12 cellular contexts compared by ENCODE assay signal in genomic region chr5:151451626-151452520, GRCh38. TPM values are rescaled to one million over a fixed set of nuclear protein-coding genes. Genes with fewer than 3 reads are reported as not detected.
DNase-seq lines count a peak whose midpoint lies in the region; ATAC-seq and TF ChIP-seq lines count a peak whose summit lies in the region.
"Had no signal": no experiment of that assay in that cellular context is flagged by ENCODE, and none has a peak within 500 bp of the region (broad histone marks: within the 10 kb centered on the region; RNA-seq: fewer than 3 reads in every experiment).

No MANE protein-coding gene starts in this region.

- intact Hi-C loops in activated CD4-positive, alpha-beta T cell treated with anti-CD3 and anti-CD28 coated beads for 36 hours (cut with DNase I, micrococcal nuclease), result no loop called here
- intact Hi-C loops in tibial artery (cut with DNase I; ENCODE audit: low total_unique reads), result no loop called here

- in situ Hi-C loops in HAP-1 (cut with MboI; ENCODE audit: low sequenced_read_pairs), result no loop called here

- no peak overlapping the region for H3K4me3 Mint-ChIP-seq in activated CD4-positive, alpha-beta T cell treated with anti-CD3 and anti-CD28 coated beads for 36 hours
- H3K4me3 Mint-ChIP-seq: naive thymus-derived CD8-positive, alpha-beta T cell had no signal

- POLR2A ChIA-PET in activated CD4-positive, alpha-beta T cell treated with anti-CD3 and anti-CD28 coated beads for 36 hours (lab: Charles Lee), result no interaction called here

- H3K4me1 Mint-ChIP-seq in activated CD4-positive, alpha-beta T cell treated with anti-CD3 and anti-CD28 coated beads for 36 hours, result peaks cover 22% of the 10 kb centered on the region

- H3K79me2 ChIP-seq in osteoblast (ENCODE audit: insufficient read depth, low read length), result peaks cover 65% of the 10 kb centered on the region

- H3K9me3 ChIP-seq in HAP-1 (no peaks in the 10 kb centered on the region), osteoblast (ENCODE audit: low read depth, low read length) (no peaks in the 10 kb centered on the region), tibial artery (no peaks in the 10 kb centered on the region)

- peak overlapping the region; percentile 72 for H3K27ac ChIP-seq in osteoblast (ENCODE audit: low read depth, low read length)
- H3K27ac ChIP-seq in tibial artery, result no peak overlapping the region

- H3K9me3 Mint-ChIP-seq in activated CD4-positive, alpha-beta T cell treated with anti-CD3 and anti-CD28 coated beads for 36 hours (ENCODE audit: low read depth), result no peaks in the 10 kb centered on the region
- H3K9me3 Mint-ChIP-seq: brain; naive thymus-derived CD8-positive, alpha-beta T cell had no signal

- H3K36me3 ChIP-seq in HAP-1 (replicated peaks) (no peaks in the 10 kb centered on the region), osteoblast (ENCODE audit: insufficient read depth, low read length) (no peaks in the 10 kb centered on the region), tibial artery (no peaks in the 10 kb centered on the region)

- H3K4me2 ChIP-seq in osteoblast (ENCODE audit: insufficient read depth, low read length), result peak overlapping the region; percentile 8

- H3K27me3 Mint-ChIP-seq in activated CD4-positive, alpha-beta T cell treated with anti-CD3 and anti-CD28 coated beads for 36 hours, result no peaks in the 10 kb centered on the region
- H3K27me3 Mint-ChIP-seq: naive thymus-derived CD8-positive, alpha-beta T cell had no signal

- CTCF ChIA-PET in activated CD4-positive, alpha-beta T cell treated with anti-CD3 and anti-CD28 coated beads for 36 hours (lab: Charles Lee), result interaction anchor here (0.6 to 1.4 kb wide), 3 partner anchors 49 to 206 kb away, joined by 3 to 4 read pairs (median 3); no protein-coding TSS in a partner anchor

- peaks cover 20% of the 10 kb centered on the region for H3K4me1 ChIP-seq in HAP-1
- peaks cover 28% of the 10 kb centered on the region for H3K4me1 ChIP-seq in osteoblast (ENCODE audit: insufficient read depth, low read length)
- H3K4me1 ChIP-seq in tibial artery, result peaks cover 0 to 18% (median 9%) of the 10 kb centered on the region in 4 donors

- H3K4me3 ChIP-seq in HAP-1 (no peak overlapping the region), NB4 (ENCODE audit: low read depth, low read length) (no peak overlapping the region), osteoblast (ENCODE audit: insufficient read depth, low read length) (no peak overlapping the region), tibial artery (no peak overlapping the region)

- no peaks in the 10 kb centered on the region for H3K27me3 ChIP-seq in HAP-1 (ENCODE audit: low read depth)
- H3K27me3 ChIP-seq in osteoblast (ENCODE audit: insufficient read depth, low read length), result no peaks in the 10 kb centered on the region
- no peaks in the 10 kb centered on the region for H3K27me3 ChIP-seq in tibial artery

- TF ChIP-seq CTCF in NB4 (IDR thresholded peaks at IDR 0.05; ENCODE audit: low read depth, low read length), result no peak
- no peak for TF ChIP-seq CTCF in osteoblast (IDR thresholded peaks at IDR 0.05; ENCODE audit: extremely low read depth, low read depth, low read length)
- TF ChIP-seq CTCF in tibial artery (IDR thresholded peaks at IDR 0.05), result no peak

- no peaks in the 10 kb centered on the region for H3K36me3 Mint-ChIP-seq in activated CD4-positive, alpha-beta T cell treated with anti-CD3 and anti-CD28 coated beads for 36 hours (ENCODE audit: low read depth)
- H3K36me3 Mint-ChIP-seq: brain had no signal

- no peak overlapping the region for H3K27ac Mint-ChIP-seq in activated CD4-positive, alpha-beta T cell treated with anti-CD3 and anti-CD28 coated beads for 36 hours

- H4K20me1 ChIP-seq in osteoblast (ENCODE audit: insufficient read depth, low read length), result no peaks in the 10 kb centered on the region

- peak; percentile 57 to 60 for DNase-seq in HAP-1 (ENCODE audit: low spot score in 2 of 2)
- peak; percentile 34 for DNase-seq in NB4 (ENCODE audit: low read depth)
- peak; percentile 85 for DNase-seq in osteoblast (ENCODE audit: insufficient read length, low spot score, missing footprints)
- no peak for DNase-seq in DMS114 treated with DMSO at 0.1 percent for 48 hours (lab: John Stamatoyannopoulos, UW; ENCODE audit: unreplicated experiment)
- no peak for DNase-seq in activated CD4-positive, alpha-beta T cell treated with anti-CD3 and anti-CD28 coated beads for 36 hours
- no peak for DNase-seq in tibial artery
- DNase-seq: naive thymus-derived CD8-positive, alpha-beta T cell; substantia nigra had no signal

- ATAC-seq in GM18505 (IDR thresholded peaks at IDR 0.05; ENCODE audit: unreplicated experiment), result peak; percentile 48
- no peak for ATAC-seq in activated CD4-positive, alpha-beta T cell treated with anti-CD3 and anti-CD28 coated beads for 36 hours
- no peak for ATAC-seq in GM21576 (IDR thresholded peaks at IDR 0.05; ENCODE audit: unreplicated experiment)
- ATAC-seq: naive thymus-derived CD8-positive, alpha-beta T cell; Right ventricle myocardium inferior had no signal

- no peak overlapping the region for H2AFZ ChIP-seq in osteoblast (ENCODE audit: low read length)

- no peak for TF ChIP-seq POLR2A in GM18505 (IDR thresholded peaks at IDR 0.05; ENCODE audit: borderline replicate concordance, extremely low read depth, insufficient read depth, insufficient read length)
- TF ChIP-seq POLR2A in NB4 (IDR thresholded peaks at IDR 0.05; ENCODE audit: extremely low read depth, insufficient read length), result no peak

RNA-seq across cellular contexts. Expression of gene SLC36A1, which starts 4.5 kb away (rescaled TPM):
- 19.5 and 22.7 TPM in 2 replicates for total RNA-seq in osteoblast
- total RNA-seq in activated CD4-positive, alpha-beta T cell treated with anti-CD3 and anti-CD28 coated beads for 36 hours, result 1 to 10 TPM; 3.4 to 4.4 TPM

Comparison
In these comparisons a context has a peak if more than half of its experiments do, and no peak if none do; other contexts are left out.
1. DNase-seq: peak in HAP-1 (2 of 2), NB4 (single experiment) and osteoblast (single experiment); none in DMS114 treated with DMSO at 0.1 percent for 48 hours (single experiment), activated CD4-positive, alpha-beta T cell treated with anti-CD3 and anti-CD28 coated beads for 36 hours (single experiment) and tibial artery (0 of 2).